Comparison of ENCODE assay signal across 1 cellular context in genomic region chr12:132079190-132079589, GRCh38.
TF ChIP-seq lines count a peak whose summit lies in the region.

No MANE protein-coding gene starts in this region.

TF ChIP-seq in GM12878, 131 proteins besides CTCF, POLR2A, EP300 and RAD21 (continued from another document):
- no peak for TF ChIP-seq ZBTB11 (CRISPR knock-in tag; IDR thresholded peaks at IDR 0.05)
- TF ChIP-seq MXI1 (IDR thresholded peaks at IDR 0.05; ENCODE audit: low read depth, low read length), result no peak
- no peak for TF ChIP-seq NR2F1 (conservative IDR thresholded peaks at IDR 0.05)
TF ChIP-seq in GM12878: peak in this region for 0.
